ENCODE assay signal across 8 cellular contexts in the genomic region with DNA sequence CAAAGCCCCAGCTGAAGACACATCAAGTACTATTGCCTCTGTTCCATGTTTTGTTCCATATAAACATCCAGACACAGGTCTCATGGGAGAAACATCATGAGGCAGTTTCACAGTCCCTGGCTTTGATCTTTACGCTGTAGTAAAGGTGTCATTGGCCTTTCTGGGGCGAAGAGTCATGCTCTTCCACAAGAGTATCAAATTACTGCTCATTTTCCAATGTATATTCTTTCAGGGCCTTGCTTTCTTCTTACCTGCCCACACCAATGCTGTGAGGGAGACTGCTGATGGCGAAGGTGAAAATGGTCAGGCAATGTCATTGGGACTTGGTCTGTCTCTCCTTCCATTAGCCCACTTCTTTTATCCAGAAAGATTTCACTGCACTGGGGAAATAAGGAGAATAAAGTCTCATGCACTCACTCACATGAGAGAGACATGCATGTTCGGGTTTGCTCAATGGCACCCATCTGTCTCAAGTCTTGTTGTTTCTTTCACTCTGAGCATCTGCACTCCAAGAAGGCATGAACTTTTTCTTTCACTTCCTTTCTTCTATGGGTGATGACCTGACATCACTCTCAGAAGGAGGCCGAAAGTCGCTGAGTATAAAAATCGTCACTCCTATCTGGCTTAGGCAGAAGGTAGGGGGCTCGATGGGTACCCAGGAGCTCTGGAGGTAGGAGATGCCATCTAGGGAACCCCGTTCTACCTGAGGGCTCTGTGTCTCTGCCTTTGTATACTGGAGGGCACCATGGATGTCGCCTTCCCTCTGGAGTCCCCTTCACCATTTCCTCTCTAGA. TPM values are rescaled to one million over a fixed set of nuclear protein-coding genes. Genes with fewer than 3 reads are reported as not detected.
DNase-seq lines count a peak whose midpoint lies in the region; ATAC-seq and TF ChIP-seq lines count a peak whose summit lies in the region.

No MANE protein-coding gene starts in this region.

- no peaks in the 10 kb centered on the region for H3K9me3 ChIP-seq in Karpas-422 (ENCODE audit: low read length)

- peak overlapping the region; percentile 67 for H3K4me2 ChIP-seq in Karpas-422 (ENCODE audit: low read depth, low read length, poor library complexity, severe bottlenecking)

- peak; percentile 56 for ATAC-seq in GM18498 (IDR thresholded peaks at IDR 0.05; ENCODE audit: unreplicated experiment)
- peak; percentile 61 for ATAC-seq in GM21528 (IDR thresholded peaks at IDR 0.05; ENCODE audit: low FRiP score, unreplicated experiment)

- H2AFZ ChIP-seq in Karpas-422 (ENCODE audit: low read length) = peak overlapping the region; percentile 4; the same call in 1 of the 2 replicates

- H3K4me1 ChIP-seq in Karpas-422 (ENCODE audit: low read length) (peaks cover 22% of the 10 kb centered on the region), rectal smooth muscle tissue (ENCODE audit: control insufficient read depth, insufficient read depth, low read length) (peaks cover 22% of the 10 kb centered on the region)

- peak overlapping the region; percentile 59; the same call in 1 of the 2 replicates for H3K4me3 ChIP-seq in Karpas-422 (ENCODE audit: low read length)
- H3K4me3 ChIP-seq in dorsolateral prefrontal cortex = peak overlapping the region; percentile 54 to 81 (median 72)
- H3K4me3 ChIP-seq in rectal smooth muscle tissue (ENCODE audit: low read length) = peak overlapping the region; percentile 62

- no peak for TF ChIP-seq CTCF in dorsolateral prefrontal cortex (IDR thresholded peaks at IDR 0.05 in 54 of 56, conservative IDR thresholded peaks at IDR 0.05 in 2 of 56; ENCODE audit: low read depth in 1 of 56, partially characterized antibody in 56 of 56)

- no peaks in the 10 kb centered on the region for H3K9me2 ChIP-seq in Karpas-422 (replicated peaks; ENCODE audit: insufficient read depth, low read length)

- H3K27ac ChIP-seq in Karpas-422 (ENCODE audit: low read length) (no peak overlapping the region), dorsolateral prefrontal cortex (peak overlapping the region; percentile 39 to 99 (median 94)), rectal smooth muscle tissue (ENCODE audit: low read depth, low read length) (peak overlapping the region; percentile 83)

- H3K9ac ChIP-seq in Karpas-422 (ENCODE audit: low read length) = peak overlapping the region; percentile 44; the same call in 1 of the 2 replicates
- H3K9ac ChIP-seq in rectal smooth muscle tissue (ENCODE audit: low read length) = peak overlapping the region; percentile 33

- DNase-seq in Karpas-422 (peak; percentile 77), dorsolateral prefrontal cortex (no peak), foreskin melanocyte (no peak), HPDE6-E6E7 (ENCODE audit: extremely low spot score) (no peak), T-helper 9 cell (no peak)

- peaks cover 7% of the 10 kb centered on the region; the same call in 1 of the 2 replicates for H4K20me1 ChIP-seq in Karpas-422 (ENCODE audit: insufficient read depth, low read depth, low read length)

- H3K27me3 ChIP-seq in Karpas-422 (ENCODE audit: low read length) = no peaks in the 10 kb centered on the region; the same call in 1 of the 2 replicates
- H3K27me3 ChIP-seq in dorsolateral prefrontal cortex = no peaks in the 10 kb centered on the region
- H3K27me3 ChIP-seq in rectal smooth muscle tissue (ENCODE audit: control insufficient read depth, insufficient read depth, low read length) = no peaks in the 10 kb centered on the region

- intact Hi-C loops in dorsolateral prefrontal cortex (cut with DNase I) = loop anchor here (2.0 to 5.0 kb wide), 3 partner anchors 26 to 119 kb away; no protein-coding TSS in a partner anchor

- H3K36me3 ChIP-seq in Karpas-422 (ENCODE audit: insufficient read depth, low read length) (no peaks in the 10 kb centered on the region), rectal smooth muscle tissue (ENCODE audit: control insufficient read depth, insufficient read depth, low read length) (no peaks in the 10 kb centered on the region)

- H3K79me2 ChIP-seq in Karpas-422 (ENCODE audit: low read length) = no peaks in the 10 kb centered on the region

RNA-seq across cellular contexts. Expression of gene JDP2, which starts 1.3 kb away (rescaled TPM):
- 8.4 and 15.7 TPM in 2 replicates for total RNA-seq in Karpas-422 (2014; rRNA removed; shearing (Covaris generic); ENCODE audit: low replicate concordance)
- 10 to 100 TPM; 21.8 to 96.2 (median 36.8) TPM for total RNA-seq in dorsolateral prefrontal cortex
